In genomic region chr5:126101901-126102300, GRCh38 we compare ENCODE assay signal across 18 cellular contexts.
DNase-seq lines count a peak whose midpoint lies in the region; ATAC-seq and TF ChIP-seq lines count a peak whose summit lies in the region.
"Had no signal": no experiment of that assay in that cellular context is flagged by ENCODE, and none has a peak within 500 bp of the region (broad histone marks: within the 10 kb centered on the region; RNA-seq: fewer than 3 reads in every experiment).

No MANE protein-coding gene starts in this region.

- H2BK15ac ChIP-seq in neuronal stem cell (ENCODE audit: low read length) = no peak overlapping the region

- H3K27me3 Mint-ChIP-seq in glutamatergic neuron (ENCODE audit: unreplicated experiment) = peaks cover 4% of the 10 kb centered on the region
- H3K27me3 Mint-ChIP-seq: CD4-positive, alpha-beta memory T cell; CD4-positive, CD25-positive, alpha-beta regulatory T cell had no signal

- no peak overlapping the region for H3K27ac ChIP-seq in neuronal stem cell (replicated peaks; ENCODE audit: low read length)
- H3K27ac ChIP-seq: BLaER1 had no signal

- H3K36me3 Mint-ChIP-seq in glutamatergic neuron (ENCODE audit: unreplicated experiment) = peaks cover 7% of the 10 kb centered on the region
- H3K36me3 Mint-ChIP-seq: CD14-positive monocyte; CD4-positive, alpha-beta memory T cell; CD4-positive, CD25-positive, alpha-beta regulatory T cell; CD8-positive, alpha-beta memory T cell had no signal

- no peak for TF ChIP-seq CTCF in glutamatergic neuron (IDR thresholded peaks at IDR 0.05; ENCODE audit: partially characterized antibody, unreplicated experiment)

- peaks cover 0 to 3% of the 10 kb centered on the region in 2 donors for H3K4me1 ChIP-seq in neuronal stem cell (ENCODE audit: control insufficient read depth in 2 of 2, insufficient read depth in 1 of 2, low read depth in 1 of 2, low read length in 2 of 2)
- H3K4me1 ChIP-seq: BE2C, BLaER1 had no signal

- no peak overlapping the region for H3K4ac ChIP-seq in neuronal stem cell (ENCODE audit: low read length)

- H3K18ac ChIP-seq in neuronal stem cell (ENCODE audit: low read length) = peak overlapping the region; percentile 41

- no peak overlapping the region for H3K23ac ChIP-seq in neuronal stem cell (ENCODE audit: low read depth, low read length, poor library complexity)

- H2AFZ ChIP-seq in neuronal stem cell (ENCODE audit: low read length) = no peak overlapping the region

- no peak overlapping the region for H2BK120ac ChIP-seq in neuronal stem cell (ENCODE audit: low read depth, low read length)

- intact Hi-C loops in Right ventricle myocardium superior (cut with DNase I) = no loop called here

- no peaks in the 10 kb centered on the region for H3K36me3 ChIP-seq in neuronal stem cell (replicated peaks in 1 of 2; ENCODE audit: control insufficient read depth in 2 of 2, insufficient read depth in 2 of 2, low read length in 2 of 2)
- H3K36me3 ChIP-seq: BE2C, BLaER1 had no signal

- no peak overlapping the region for H3K4me3 ChIP-seq in neuronal stem cell (ENCODE audit: low read length in 2 of 2)
- H3K4me3 ChIP-seq: BLaER1, GM12878 had no signal

- H3K9me3 Mint-ChIP-seq in glutamatergic neuron (ENCODE audit: unreplicated experiment) = peaks cover 3% of the 10 kb centered on the region

- H3K27ac Mint-ChIP-seq in glutamatergic neuron (ENCODE audit: unreplicated experiment) = peak overlapping the region; percentile 38
- H3K27ac Mint-ChIP-seq: CD14-positive monocyte; CD4-positive, alpha-beta memory T cell; CD4-positive, CD25-positive, alpha-beta regulatory T cell; CD8-positive, alpha-beta memory T cell had no signal

- no CpG with 5 or more reads among the region's 4 CpGs for WGBS in neuronal stem cell (ENCODE audit: extremely low coverage in 2 of 2, insufficient read length in 2 of 2, insufficient replicate concordance in 1 of 2), 2 donors

- no peak overlapping the region for H3K9ac ChIP-seq in neuronal stem cell (ENCODE audit: low read depth, low read length, poor library complexity)
- H3K9ac ChIP-seq: BLaER1 had no signal

- in situ Hi-C loops in G401 (cut with HindIII; ENCODE audit: low sequenced_read_pairs) = no loop called here

- ATAC-seq in GM21825 (IDR thresholded peaks at IDR 0.05; ENCODE audit: unreplicated experiment) = no peak
- no peak for ATAC-seq in Right ventricle myocardium superior (ENCODE audit: poor library complexity)
- ATAC-seq: GM12878 had no signal

- no peak overlapping the region for H3K4me3 Mint-ChIP-seq in glutamatergic neuron (ENCODE audit: unreplicated experiment)
- H3K4me3 Mint-ChIP-seq: CD14-positive monocyte; CD4-positive, alpha-beta memory T cell; CD4-positive, CD25-positive, alpha-beta regulatory T cell; CD8-positive, alpha-beta memory T cell had no signal

- peaks cover 2 to 5% of the 10 kb centered on the region in 2 donors for H3K9me3 ChIP-seq in neuronal stem cell (replicated peaks in 1 of 2; ENCODE audit: control insufficient read depth in 2 of 2, insufficient read depth in 1 of 2, low read depth in 1 of 2, low read length in 2 of 2)
- H3K9me3 ChIP-seq: BE2C, BLaER1 had no signal

- no peak overlapping the region for H2AK5ac ChIP-seq in neuronal stem cell (ENCODE audit: low read depth, low read length)

- H2BK12ac ChIP-seq in neuronal stem cell (ENCODE audit: low read length) = no peak overlapping the region

- no peaks in the 10 kb centered on the region for H3K27me3 ChIP-seq in neuronal stem cell (ENCODE audit: control insufficient read depth in 3 of 3, insufficient read depth in 3 of 3, low read depth in 1 of 3, low read length in 3 of 3)
- H3K27me3 ChIP-seq: BE2C, BLaER1 had no signal

- H3K14ac ChIP-seq in neuronal stem cell (ENCODE audit: low read length) = no peak overlapping the region

- H4K8ac ChIP-seq in neuronal stem cell (ENCODE audit: low read depth, low read length) = no peak overlapping the region

- H2BK5ac ChIP-seq in neuronal stem cell (ENCODE audit: low read length) = no peak overlapping the region

- H3K79me1 ChIP-seq in neuronal stem cell (ENCODE audit: low read depth, low read length) = peaks cover 2% of the 10 kb centered on the region

- H4K91ac ChIP-seq in neuronal stem cell (ENCODE audit: low read depth, low read length, poor library complexity) = no peak overlapping the region

- H3K4me1 Mint-ChIP-seq in glutamatergic neuron (ENCODE audit: low read depth, unreplicated experiment) = peaks cover 14% of the 10 kb centered on the region
- H3K4me1 Mint-ChIP-seq: CD14-positive monocyte; CD4-positive, alpha-beta memory T cell; CD4-positive, CD25-positive, alpha-beta regulatory T cell; CD8-positive, alpha-beta memory T cell had no signal

- peak; percentile 72 for DNase-seq in G401 (ENCODE audit: low spot score)
- DNase-seq in glutamatergic neuron = no peak
- no peak for DNase-seq in neuronal stem cell (ENCODE audit: low spot score)
- DNase-seq in Right ventricle myocardium superior = no peak
- no peak for DNase-seq in SKM-1 (lab: John Stamatoyannopoulos, UW; ENCODE audit: unreplicated experiment)
- DNase-seq: 8988T; ACHN; BE2C; CD4-positive, alpha-beta memory T cell; CD4-positive, CD25-positive, alpha-beta regulatory T cell; CD8-positive, alpha-beta memory T cell; COR-L47; DMS79 treated with DMSO at 0.1 percent for 48 hours; GDM1 had no signal

- H3K4me2 ChIP-seq in neuronal stem cell (ENCODE audit: insufficient read depth, low read length, poor library complexity, severe bottlenecking) = no peak overlapping the region
- H3K4me2 ChIP-seq: BLaER1 had no signal
